21 cellular contexts compared by ENCODE assay signal in the genomic region with DNA sequence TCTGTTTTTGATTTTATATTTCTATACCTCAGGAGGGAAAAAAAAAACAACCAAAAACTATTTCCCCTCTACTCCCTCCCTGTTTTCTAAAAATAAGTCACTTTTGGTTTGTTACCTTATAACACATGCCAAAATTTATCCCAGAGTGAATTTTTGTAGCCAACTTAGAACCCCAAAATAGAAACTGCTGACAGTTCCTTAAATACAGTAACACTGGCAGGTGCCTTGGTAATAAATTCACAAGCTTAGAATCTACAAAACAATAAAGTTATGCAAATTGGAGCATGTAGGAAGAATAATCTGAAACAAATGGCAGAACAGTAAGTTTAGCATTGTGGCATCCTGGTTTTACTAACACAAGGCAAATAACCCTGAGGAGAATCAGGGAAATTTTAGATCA.
A peak's percentile ranks its signal among the peaks of the same experiment; 100 is the strongest.
DNase-seq lines count a peak whose midpoint lies in the region; ATAC-seq, FAIRE-seq and TF ChIP-seq lines count a peak whose summit lies in the region.
"Had no signal": no experiment of that assay in that cellular context is flagged by ENCODE, and none has a peak within 500 bp of the region (broad histone marks: within the 10 kb centered on the region; RNA-seq: fewer than 3 reads in every experiment).

No MANE protein-coding gene starts in this region.

- H3K27ac Mint-ChIP-seq in natural killer cell treated with Interleukin-12 subunit alpha and Interleukin-12 subunit beta and Interleukin-15 and Interleukin-18, amount 100 ng/mL, for 72 hours = no peak overlapping the region
- no peak overlapping the region for H3K27ac Mint-ChIP-seq in GM23338
- H3K27ac Mint-ChIP-seq: CD8-positive, alpha-beta T cell had no signal

- H4K20me1 ChIP-seq in BLaER1 (no peaks in the 10 kb centered on the region), GM23338 (replicated peaks; ENCODE audit: insufficient read depth) (no peaks in the 10 kb centered on the region)

- no peak for DNase-seq in GM19239 (ENCODE audit: insufficient read length, low spot score)
- peak; percentile 67 for DNase-seq in RPMI8226
- peak; percentile 36 for DNase-seq in myocyte (ENCODE audit: low read depth)
- no peak for DNase-seq in natural killer cell treated with Interleukin-12 subunit alpha and Interleukin-12 subunit beta and Interleukin-15 and Interleukin-18, amount 100 ng/mL, for 72 hours (ENCODE audit: low spot score)
- no peak for DNase-seq in NK-92 (lab: John Stamatoyannopoulos, UW; ENCODE audit: unreplicated experiment)
- no peak for DNase-seq in GM23338 (ENCODE audit: low spot score)
- DNase-seq: CD8-positive, alpha-beta T cell; DND-41; KG1; NCI-H1092 treated with DMSO at 0.1 percent for 48 hours; NCI-H1436 treated with DMSO at 0.1 percent for 48 hours; NCI-H2029; NCI-H226; NCI-H524; NCI-H774; PC-3; SHP77 treated with DMSO at 0.1 percent for 48 hours; SK-N-SH had no signal

- no peak for TF ChIP-seq CTCF in GM23338 (conservative IDR thresholded peaks at IDR 0.05; ENCODE audit: low read depth in 2 of 2)

- no peaks in the 10 kb centered on the region for H3K9me2 ChIP-seq in GM23338 (ENCODE audit: insufficient read depth)

- H3K27ac ChIP-seq in BLaER1 (no peak overlapping the region), GM23338 (ENCODE audit: low read depth) (no peak overlapping the region)

- H3K79me2 ChIP-seq in GM23338 (replicated peaks; ENCODE audit: insufficient read depth) = no peaks in the 10 kb centered on the region

- no peak overlapping the region for H3K9ac ChIP-seq in BLaER1
- H3K9ac ChIP-seq: SK-N-SH had no signal

- ATAC-seq in natural killer cell treated with Interleukin-12 subunit alpha and Interleukin-12 subunit beta and Interleukin-15 and Interleukin-18, amount 100 ng/mL, for 72 hours = no peak
- no peak for ATAC-seq in GM23338
- ATAC-seq: CD8-positive, alpha-beta T cell; PC-3 had no signal

- peaks cover 6% of the 10 kb centered on the region for H3K36me3 Mint-ChIP-seq in natural killer cell treated with Interleukin-12 subunit alpha and Interleukin-12 subunit beta and Interleukin-15 and Interleukin-18, amount 100 ng/mL, for 72 hours
- no peaks in the 10 kb centered on the region for H3K36me3 Mint-ChIP-seq in GM23338 (ENCODE audit: low read depth)
- H3K36me3 Mint-ChIP-seq: CD8-positive, alpha-beta T cell had no signal

- H3K9me3 Mint-ChIP-seq in natural killer cell treated with Interleukin-12 subunit alpha and Interleukin-12 subunit beta and Interleukin-15 and Interleukin-18, amount 100 ng/mL, for 72 hours = no peaks in the 10 kb centered on the region
- H3K9me3 Mint-ChIP-seq in GM23338 = no peaks in the 10 kb centered on the region
- H3K9me3 Mint-ChIP-seq: CD8-positive, alpha-beta T cell had no signal

- H3K4me1 Mint-ChIP-seq in natural killer cell treated with Interleukin-12 subunit alpha and Interleukin-12 subunit beta and Interleukin-15 and Interleukin-18, amount 100 ng/mL, for 72 hours (ENCODE audit: low read depth in 2 of 2) = peaks cover 4 to 7% of the 10 kb centered on the region in 2 donors
- H3K4me1 Mint-ChIP-seq in GM23338 = peaks cover 3% of the 10 kb centered on the region; the same call in 2 of the 3 replicates

- H3K27me3 ChIP-seq in BLaER1 = no peaks in the 10 kb centered on the region
- H3K27me3 ChIP-seq in GM23338 (ENCODE audit: insufficient read depth) = no peaks in the 10 kb centered on the region

- H3K36me3 ChIP-seq in BLaER1 (no peaks in the 10 kb centered on the region), GM23338 (ENCODE audit: insufficient read depth) (no peaks in the 10 kb centered on the region)

- no peak overlapping the region for H2AFZ ChIP-seq in GM23338

- H3K4me1 ChIP-seq in BLaER1 (peaks cover 12% of the 10 kb centered on the region), GM23338 (ENCODE audit: insufficient read depth) (no peaks in the 10 kb centered on the region)

- peak; percentile 11 for FAIRE-seq in GM19239 (lab: Jason Lieb, UNC)
- FAIRE-seq: GM12892, H1 had no signal

- no peaks in the 10 kb centered on the region for H3F3A ChIP-seq in GM23338 (replicated peaks; ENCODE audit: low read depth)

- H3K27me3 Mint-ChIP-seq in natural killer cell treated with Interleukin-12 subunit alpha and Interleukin-12 subunit beta and Interleukin-15 and Interleukin-18, amount 100 ng/mL, for 72 hours = no peaks in the 10 kb centered on the region
- no peaks in the 10 kb centered on the region for H3K27me3 Mint-ChIP-seq in GM23338 (ENCODE audit: insufficient read depth, low read depth, poor library complexity)

- peak overlapping the region; percentile 41 for H3K4me2 ChIP-seq in BLaER1
- no peak overlapping the region for H3K4me2 ChIP-seq in GM23338
- H3K4me2 ChIP-seq: SK-N-SH had no signal

- H3K4me3 ChIP-seq in BLaER1 (no peak overlapping the region), GM23338 (no peak overlapping the region)

- H3K4me3 Mint-ChIP-seq in natural killer cell treated with Interleukin-12 subunit alpha and Interleukin-12 subunit beta and Interleukin-15 and Interleukin-18, amount 100 ng/mL, for 72 hours = no peak overlapping the region
- H3K4me3 Mint-ChIP-seq in GM23338 = no peak overlapping the region
- H3K4me3 Mint-ChIP-seq: CD8-positive, alpha-beta T cell had no signal

- no peaks in the 10 kb centered on the region for H3K9me3 ChIP-seq in BLaER1
- H3K9me3 ChIP-seq: SK-N-SH had no signal

TF ChIP-seq in GM23338, 12 proteins besides CTCF, POLR2A, EP300 and RAD21 (continues in another document):
- TF ChIP-seq CREB1 (CRISPR knock-in tag; IDR thresholded peaks at IDR 0.05; ENCODE audit: low read depth) = no peak
- TF ChIP-seq, protein P1, sequence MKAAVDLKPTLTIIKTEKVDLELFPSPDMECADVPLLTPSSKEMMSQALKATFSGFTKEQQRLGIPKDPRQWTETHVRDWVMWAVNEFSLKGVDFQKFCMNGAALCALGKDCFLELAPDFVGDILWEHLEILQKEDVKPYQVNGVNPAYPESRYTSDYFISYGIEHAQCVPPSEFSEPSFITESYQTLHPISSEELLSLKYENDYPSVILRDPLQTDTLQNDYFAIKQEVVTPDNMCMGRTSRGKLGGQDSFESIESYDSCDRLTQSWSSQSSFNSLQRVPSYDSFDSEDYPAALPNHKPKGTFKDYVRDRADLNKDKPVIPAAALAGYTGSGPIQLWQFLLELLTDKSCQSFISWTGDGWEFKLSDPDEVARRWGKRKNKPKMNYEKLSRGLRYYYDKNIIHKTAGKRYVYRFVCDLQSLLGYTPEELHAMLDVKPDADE (IDR thresholded peaks at IDR 0.05) = no peak
- TF ChIP-seq REST (IDR thresholded peaks at IDR 0.05; ENCODE audit: unreplicated experiment) = no peak
- no peak for TF ChIP-seq EZH2 (IDR thresholded peaks at IDR 0.05; ENCODE audit: low read depth, unreplicated experiment)
- no peak for TF ChIP-seq ZNF114 (CRISPR knock-in tag; IDR thresholded peaks at IDR 0.05)

Comparison
In these comparisons a context has a peak if more than half of its experiments do, and no peak if none do; other contexts are left out.
1. DNase-seq: peak in RPMI8226 (single experiment) and myocyte (single experiment); none in GM19239 (single experiment), natural killer cell treated with Interleukin-12 subunit alpha and Interleukin-12 subunit beta and Interleukin-15 and Interleukin-18, amount 100 ng/mL, for 72 hours (single experiment), NK-92 (single experiment) and GM23338 (single experiment).